Comparison of ENCODE assay signal across 8 cellular contexts in genomic region chr6:99334526-99335127, GRCh38. TPM values are rescaled to one million over a fixed set of nuclear protein-coding genes. Genes with fewer than 3 reads are reported as not detected.
DNase-seq lines count a peak whose midpoint lies in the region; ATAC-seq and TF ChIP-seq lines count a peak whose summit lies in the region.

No MANE protein-coding gene starts in this region.

- TF ChIP-seq CTCF in esophagus muscularis mucosa (IDR thresholded peaks at IDR 0.05), result peak; percentile 56 to 75 (median 65)
- peak; percentile 60 for TF ChIP-seq CTCF in progenitor cell of endocrine pancreas (IDR thresholded peaks at IDR 0.05; ENCODE audit: unreplicated experiment)

- WGBS in esophagus muscularis mucosa, result 52% methylated on average over 2 of the region's 2 CpGs

- ATAC-seq in GM21515 (IDR thresholded peaks at IDR 0.05; ENCODE audit: unreplicated experiment), result peak; percentile 43

- H3K36me3 Mint-ChIP-seq in activated naive CD4-positive, alpha-beta T cell treated with anti-CD3 and anti-CD28 coated beads for 36 hours (ENCODE audit: low read depth), result no peaks in the 10 kb centered on the region
- H3K36me3 Mint-ChIP-seq in progenitor cell of endocrine pancreas (ENCODE audit: insufficient read depth), result peaks cover 2% of the 10 kb centered on the region

- peaks cover 4% of the 10 kb centered on the region for H3K4me1 Mint-ChIP-seq in activated naive CD4-positive, alpha-beta T cell treated with anti-CD3 and anti-CD28 coated beads for 36 hours (ENCODE audit: low read depth)
- peaks cover 16% of the 10 kb centered on the region for H3K4me1 Mint-ChIP-seq in progenitor cell of endocrine pancreas (ENCODE audit: low read depth)

- intact Hi-C loops in activated naive CD4-positive, alpha-beta T cell treated with anti-CD3 and anti-CD28 coated beads for 36 hours (cut with micrococcal nuclease), result loop anchor here (1.0 to 10.0 kb wide), 4 partner anchors 91 to 1550 kb away; partner anchors contain the start of genes ASCC3 and PNISR
- intact Hi-C loops in esophagus muscularis mucosa (cut with DNase I), result loop anchor here (5.0 kb wide), 2 partner anchors 58 to 93 kb away; partner anchors contain the start of genes COQ3 and PNISR

- H3K27me3 ChIP-seq in SJSA1 (replicated peaks), result no peaks in the 10 kb centered on the region
- H3K27me3 ChIP-seq in esophagus muscularis mucosa, result no peaks in the 10 kb centered on the region

- H3K27ac ChIP-seq in SJSA1 (no peak overlapping the region), esophagus muscularis mucosa (replicated peaks in 1 of 4) (peak overlapping the region; percentile 72 to 94 (median 81))

- TF ChIP-seq POLR2A in esophagus muscularis mucosa (IDR thresholded peaks at IDR 0.05; ENCODE audit: low read depth), result no peak

- H3K9me3 ChIP-seq in SJSA1 (replicated peaks) (no peaks in the 10 kb centered on the region), esophagus muscularis mucosa (no peaks in the 10 kb centered on the region)

- peak; percentile 78 for TF ChIP-seq RAD21 in Ishikawa (IDR thresholded peaks at IDR 0.05; ENCODE audit: low read depth)

- no peak overlapping the region for H3K4me3 Mint-ChIP-seq in activated naive CD4-positive, alpha-beta T cell treated with anti-CD3 and anti-CD28 coated beads for 36 hours
- no peak overlapping the region for H3K4me3 Mint-ChIP-seq in progenitor cell of endocrine pancreas (ENCODE audit: low read depth)

- TF ChIP-seq EP300 in Ishikawa (IDR thresholded peaks at IDR 0.05; ENCODE audit: borderline replicate concordance) (no peak), esophagus muscularis mucosa (IDR thresholded peaks at IDR 0.05) (no peak)

- peaks cover 12% of the 10 kb centered on the region for H3K27me3 Mint-ChIP-seq in activated naive CD4-positive, alpha-beta T cell treated with anti-CD3 and anti-CD28 coated beads for 36 hours (ENCODE audit: low read depth)
- no peaks in the 10 kb centered on the region for H3K27me3 Mint-ChIP-seq in progenitor cell of endocrine pancreas

- DNase-seq in activated naive CD4-positive, alpha-beta T cell treated with anti-CD3 and anti-CD28 coated beads for 36 hours, result peak; percentile 37
- no peak for DNase-seq in activated naive CD4-positive, alpha-beta T cell treated with Interleukin-2 at 50 U/mL for 16 hours
- peak; percentile 48 to 49 for DNase-seq in SJSA1 (ENCODE audit: low read depth in 1 of 2, low spot score in 2 of 2)
- no peak for DNase-seq in esophagus muscularis mucosa (ENCODE audit: extremely low spot score)
- DNase-seq in progenitor cell of endocrine pancreas (ENCODE audit: low spot score, unreplicated experiment), result no peak
- no peak for DNase-seq in stimulated activated CD4-positive, alpha-beta T cell treated with anti-CD3 and anti-CD28 coated beads, Interleukin-15, amount 100 ng/mL, for 24 hours

- CTCF ChIA-PET in activated naive CD4-positive, alpha-beta T cell treated with anti-CD3 and anti-CD28 coated beads for 36 hours (lab: Charles Lee), result interaction anchor here (0.9 to 1.3 kb wide), 2 partner anchors 59 to 91 kb away, joined by 3 read pairs; no protein-coding TSS in a partner anchor

- H3K27ac Mint-ChIP-seq in activated naive CD4-positive, alpha-beta T cell treated with anti-CD3 and anti-CD28 coated beads for 36 hours, result no peak overlapping the region
- H3K27ac Mint-ChIP-seq in progenitor cell of endocrine pancreas, result no peak overlapping the region

- H3K4me1 ChIP-seq in SJSA1 (replicated peaks), result no peaks in the 10 kb centered on the region; the same call in 1 of the 2 replicates
- peaks cover 0 to 43% (median 39%) of the 10 kb centered on the region in 4 donors for H3K4me1 ChIP-seq in esophagus muscularis mucosa

- no peaks in the 10 kb centered on the region for H3K9me3 Mint-ChIP-seq in activated naive CD4-positive, alpha-beta T cell treated with anti-CD3 and anti-CD28 coated beads for 36 hours
- no peaks in the 10 kb centered on the region for H3K9me3 Mint-ChIP-seq in progenitor cell of endocrine pancreas (ENCODE audit: low read depth)

- H3K36me3 ChIP-seq in SJSA1 (peaks cover 20% of the 10 kb centered on the region), esophagus muscularis mucosa (peaks cover 0 to 7% (median 2%) of the 10 kb centered on the region in 4 donors)

- no peak overlapping the region for H3K4me3 ChIP-seq in SJSA1
- H3K4me3 ChIP-seq in esophagus muscularis mucosa, result no peak overlapping the region

TF ChIP-seq in Ishikawa, 13 proteins besides CTCF, POLR2A, EP300 and RAD21:
- no peak for TF ChIP-seq CREB1 (IDR thresholded peaks at IDR 0.05; ENCODE audit: low read depth)
- no peak for TF ChIP-seq NFIC (IDR thresholded peaks at IDR 0.05)
- TF ChIP-seq USF1 (IDR thresholded peaks at IDR 0.05), result no peak
- no peak for TF ChIP-seq TEAD4 (IDR thresholded peaks at IDR 0.05)
- TF ChIP-seq TAF1 (IDR thresholded peaks at IDR 0.05; ENCODE audit: low read depth), result no peak

RNA-seq across cellular contexts. Expression of gene FAXC, which starts 14.8 kb away (rescaled TPM):
- not detected for total RNA-seq in activated naive CD4-positive, alpha-beta T cell treated with anti-CD3 and anti-CD28 coated beads for 36 hours
- 10.5 and 20.5 TPM in 2 replicates for total RNA-seq in SJSA1 (2014; rRNA removed; shearing (Covaris generic))
- total RNA-seq in esophagus muscularis mucosa, result 10 to 100 TPM; 22.2 to 44.7 (median 41.8) TPM
- 20.7 and 23.9 TPM in 2 replicates for total RNA-seq in progenitor cell of endocrine pancreas

RNA-seq across cellular contexts. Expression of gene COQ3, which starts 59.4 kb away (rescaled TPM):
- total RNA-seq in activated naive CD4-positive, alpha-beta T cell treated with anti-CD3 and anti-CD28 coated beads for 36 hours, result 10 to 100 TPM; 17.4 to 17.7 TPM
- 11.5 and 13.1 TPM in 2 replicates for total RNA-seq in SJSA1 (2014; rRNA removed; shearing (Covaris generic))
- total RNA-seq in esophagus muscularis mucosa, result 1 to 10 TPM; 3.4 to 9.1 (median 6.1) TPM
- 4.2 and 4.8 TPM in 2 replicates for total RNA-seq in progenitor cell of endocrine pancreas

Comparison
In these comparisons a context has a peak if more than half of its experiments do, and no peak if none do; other contexts are left out.
1. DNase-seq: peak in activated naive CD4-positive, alpha-beta T cell treated with anti-CD3 and anti-CD28 coated beads for 36 hours (single experiment) and SJSA1 (2 of 2); none in activated naive CD4-positive, alpha-beta T cell treated with Interleukin-2 at 50 U/mL for 16 hours (single experiment), esophagus muscularis mucosa (single experiment), progenitor cell of endocrine pancreas (single experiment) and stimulated activated CD4-positive, alpha-beta T cell treated with anti-CD3 and anti-CD28 coated beads, Interleukin-15, amount 100 ng/mL, for 24 hours (single experiment).
2. RNA of gene FAXC, which starts 14.8 kb away (total RNA-seq): 22.2 to 44.7 TPM in esophagus muscularis mucosa, 20.7 to 23.9 TPM in progenitor cell of endocrine pancreas and 10.5 to 20.5 TPM in SJSA1; not detected in activated naive CD4-positive, alpha-beta T cell treated with anti-CD3 and anti-CD28 coated beads for 36 hours; every median in the first group is over 10 times any median in the second.